8 cellular contexts compared by ENCODE assay signal in genomic region chr6:124964084-124964763, GRCh38. TPM values are rescaled to one million over a fixed set of nuclear protein-coding genes. Genes with fewer than 3 reads are reported as not detected.
A peak's percentile ranks its signal among the peaks of the same experiment; 100 is the strongest.
DNase-seq lines count a peak whose midpoint lies in the region; ATAC-seq and TF ChIP-seq lines count a peak whose summit lies in the region.

No MANE protein-coding gene starts in this region.

- peaks cover 47% of the 10 kb centered on the region for H3K4me1 Mint-ChIP-seq in CD14-positive monocyte

- no peaks in the 10 kb centered on the region for H3K27me3 Mint-ChIP-seq in CD14-positive monocyte (ENCODE audit: low read depth in 3 of 3)

- H3K27me3 ChIP-seq in RWPE2 (ENCODE audit: insufficient read depth, poor library complexity, severe bottlenecking) (no peaks in the 10 kb centered on the region), neutrophil (no peaks in the 10 kb centered on the region)

- H3K9me3 ChIP-seq in RWPE2 (ENCODE audit: severe bottlenecking) (no peaks in the 10 kb centered on the region), neutrophil (no peaks in the 10 kb centered on the region)

- H3K27ac Mint-ChIP-seq in CD14-positive monocyte = peak overlapping the region; percentile 73 to 93 (median 83)

- peaks cover 9 to 11% of the 10 kb centered on the region in 2 donors for H3K36me3 Mint-ChIP-seq in CD14-positive monocyte

- peak overlapping the region; percentile 94 for H3K27ac ChIP-seq in RWPE2 (ENCODE audit: poor library complexity, severe bottlenecking)
- H3K27ac ChIP-seq in neutrophil = peak overlapping the region; percentile 70

- H3K4me1 ChIP-seq in RWPE2 (ENCODE audit: insufficient read depth, poor library complexity, severe bottlenecking) (peaks cover 43% of the 10 kb centered on the region), neutrophil (ENCODE audit: control insufficient read depth in 1 of 2, insufficient read depth in 1 of 2, low read depth in 1 of 2, low read length in 1 of 2) (peaks cover 30 to 31% of the 10 kb centered on the region in 2 experiments)

- no peak for DNase-seq in CD14-positive monocyte (ENCODE audit: low spot score)
- DNase-seq in RWPE2 (ENCODE audit: low spot score) = no peak
- peak; percentile 92 for DNase-seq in fibroblast of the aortic adventitia (ENCODE audit: low read depth)
- no peak for DNase-seq in COLO668 (lab: John Stamatoyannopoulos, UW; ENCODE audit: unreplicated experiment)

- H3K4me3 ChIP-seq in RWPE2 (ENCODE audit: severe bottlenecking) (peak overlapping the region; percentile 91), fibroblast of the aortic adventitia (ENCODE audit: low read depth, low read length) (peak overlapping the region; percentile 87), neutrophil (ENCODE audit: low read depth in 1 of 2, low read length in 1 of 2) (peak overlapping the region in 1 of 2 experiments; percentile 12)

- TF ChIP-seq CTCF in CD14-positive monocyte (IDR thresholded peaks at IDR 0.05) (no peak), RWPE2 (IDR thresholded peaks at IDR 0.05; ENCODE audit: poor library complexity, severe bottlenecking) (no peak), fibroblast of the aortic adventitia (IDR thresholded peaks at IDR 0.05; ENCODE audit: insufficient read depth, low read length) (no peak), neutrophil (IDR thresholded peaks at IDR 0.05) (no peak)

- intact Hi-C loops in CD14-positive monocyte (cut with micrococcal nuclease) = no loop called here

- H3K4me3 Mint-ChIP-seq in CD14-positive monocyte = peak overlapping the region; percentile 92 to 98

- H3K36me3 ChIP-seq in RWPE2 (ENCODE audit: low read depth) = peaks cover 45% of the 10 kb centered on the region
- H3K36me3 ChIP-seq in neutrophil = no peaks in the 10 kb centered on the region

- ATAC-seq in RWPE2 (ENCODE audit: low read depth) = peak; percentile 4; the same call in 2 of the 3 replicates
- no peak for ATAC-seq in GM18498 (IDR thresholded peaks at IDR 0.05; ENCODE audit: unreplicated experiment)
- ATAC-seq in HG02852 (IDR thresholded peaks at IDR 0.05; ENCODE audit: unreplicated experiment) = no peak
- ATAC-seq in GM21737 (IDR thresholded peaks at IDR 0.05; ENCODE audit: unreplicated experiment) = no peak

- no peaks in the 10 kb centered on the region for H3K9me3 Mint-ChIP-seq in CD14-positive monocyte

RNA-seq across cellular contexts. Expression of gene RNF217, which starts 2.0 kb away (rescaled TPM):
- polyA plus RNA-seq in CD14-positive monocyte = 1 to 10 TPM; 2.2 to 3.3 TPM
- 24.9 and 25.3 TPM in 2 replicates for total RNA-seq in fibroblast of the aortic adventitia (ENCODE audit: low replicate concordance)
